In genomic region chr4:7761720-7762119, GRCh38 we compare ENCODE assay signal across 8 cellular contexts.
DNase-seq lines count a peak whose midpoint lies in the region; ATAC-seq and TF ChIP-seq lines count a peak whose summit lies in the region.

No MANE protein-coding gene starts in this region.

- ATAC-seq in HG02678 (IDR thresholded peaks at IDR 0.05; ENCODE audit: unreplicated experiment) (peak; percentile 87), Panc1 (peak; percentile 25)

- no peak overlapping the region for H3K4me3 ChIP-seq in Panc1 (ENCODE audit: low read depth in 2 of 2, low read length in 2 of 2)

- CTCF ChIA-PET in Panc1 (lab: Charles Lee): interaction anchor here (0.6 to 1.4 kb wide), 2 partner anchors 41 to 81 kb away, joined by 3 to 5 read pairs; no protein-coding TSS in a partner anchor

- BruUV-seq in Panc1 (replicated peaks; lab: Mats Ljungman, UMichigan): no TSS peak

- in situ Hi-C loops in Panc1 (cut with HindIII; ENCODE audit: low pct_unique_long_range_greater_than_20kb, low sequenced_read_pairs): no loop called here

- H3K36me3 ChIP-seq in Panc1 (ENCODE audit: control insufficient read depth, insufficient read depth, low read length): peaks cover 3% of the 10 kb centered on the region; the same call in 1 of the 2 replicates

- H3K4me1 ChIP-seq in Panc1 (ENCODE audit: control insufficient read depth, insufficient read depth, low read length): peaks cover 81% of the 10 kb centered on the region

- no peaks in the 10 kb centered on the region for H3K9me3 ChIP-seq in Panc1 (ENCODE audit: control insufficient read depth, insufficient read depth, low read depth, low read length)

- H3K27ac ChIP-seq in Panc1 (ENCODE audit: low read length): peak overlapping the region; percentile 94

- no peaks in the 10 kb centered on the region for H3K27me3 ChIP-seq in Panc1 (ENCODE audit: control insufficient read depth, insufficient read depth, low read length)

- no peak for DNase-seq in Panc1 (ENCODE audit: low read depth, low spot score)
- DNase-seq in activated naive CD4-positive, alpha-beta T cell (lab: John Stamatoyannopoulos, UW): peak in 3 of 4 experiments; percentile 19 to 34 (median 30)
- DNase-seq in germinal center (ENCODE audit: low spot score): peak; percentile 56
- DNase-seq in posterior vena cava (ENCODE audit: low spot score): peak; percentile 91
- DNase-seq in NK-92 treated with Interleukin-12 subunit alpha and Interleukin-12 subunit beta, amount 100 ng/mL, for 24 hours (lab: John Stamatoyannopoulos, UW): no peak
- no peak for DNase-seq in cerebellar nuclear complex (lab: John Stamatoyannopoulos, UW)

- intact Hi-C loops in Panc1 (cut with micrococcal nuclease; ENCODE audit: unreplicated experiment) (no loop called here), posterior vena cava (cut with DNase I) (loop anchor here in 1 of 2 donors (5.0 kb wide), 1 partner anchor 41 kb away; no protein-coding TSS in a partner anchor)

- TF ChIP-seq CTCF in GM12872 (IDR thresholded peaks at IDR 0.05; ENCODE audit: insufficient read depth, low read depth, low read length) (peak; percentile 85), Panc1 (IDR thresholded peaks at IDR 0.05) (no peak)

- POLR2A ChIA-PET in Panc1 (lab: Charles Lee): no interaction called here

Comparison
In these comparisons a context has a peak if more than half of its experiments do, and no peak if none do; other contexts are left out.
1. DNase-seq: peak in activated naive CD4-positive, alpha-beta T cell (3 of 4), germinal center (single experiment) and posterior vena cava (single experiment); none in Panc1 (single experiment), NK-92 treated with Interleukin-12 subunit alpha and Interleukin-12 subunit beta, amount 100 ng/mL, for 24 hours (single experiment) and cerebellar nuclear complex (0 of 2).